Comparison of ENCODE assay signal across 8 cellular contexts in genomic region chr5:178205010-178205748, GRCh38. TPM values are rescaled to one million over a fixed set of nuclear protein-coding genes. Genes with fewer than 3 reads are reported as not detected.
DNase-seq lines count a peak whose midpoint lies in the region; ATAC-seq, FAIRE-seq and TF ChIP-seq lines count a peak whose summit lies in the region.

No MANE protein-coding gene starts in this region.

- peak overlapping the region; percentile 8 for H3K27ac Mint-ChIP-seq in astrocyte (ENCODE audit: unreplicated experiment)

- H3K9me3 Mint-ChIP-seq in astrocyte (ENCODE audit: unreplicated experiment) = no peaks in the 10 kb centered on the region

- H3K27me3 ChIP-seq in astrocyte (ENCODE audit: insufficient read depth, low read length) = no peaks in the 10 kb centered on the region

- no peak overlapping the region for H2AFZ ChIP-seq in astrocyte (ENCODE audit: low read depth, low read length)

- peaks cover 24% of the 10 kb centered on the region for H3K36me3 Mint-ChIP-seq in astrocyte (ENCODE audit: low read depth, unreplicated experiment)

- peaks cover 44% of the 10 kb centered on the region for H3K36me3 ChIP-seq in astrocyte (ENCODE audit: insufficient read depth, low read length)

- H3K4me2 ChIP-seq in astrocyte (ENCODE audit: low read length) = peak overlapping the region; percentile 98

- peak overlapping the region; percentile 85 for H3K4me3 Mint-ChIP-seq in astrocyte (ENCODE audit: unreplicated experiment)

- peaks cover 50% of the 10 kb centered on the region for H4K20me1 ChIP-seq in astrocyte (ENCODE audit: insufficient read depth, low read length)

- peak overlapping the region; percentile 90 for H3K9ac ChIP-seq in astrocyte (ENCODE audit: low read length)

- H3K27me3 Mint-ChIP-seq in astrocyte (ENCODE audit: low read depth, unreplicated experiment) = no peaks in the 10 kb centered on the region

- FAIRE-seq in astrocyte (lab: Jason Lieb, UNC) = no peak

- no peak for TF ChIP-seq CTCF in astrocyte (IDR thresholded peaks at IDR 0.05; ENCODE audit: insufficient read depth, low read depth, low read length)

- intact Hi-C loops in sciatic nerve (cut with DNase I) = no loop called here

- H3K4me1 ChIP-seq in astrocyte (ENCODE audit: insufficient read depth, low read length) = peaks cover 28% of the 10 kb centered on the region

- DNase-seq in GDM1 (lab: John Stamatoyannopoulos, UW) = peak; percentile 32
- DNase-seq in KG1 (lab: John Stamatoyannopoulos, UW) = peak; percentile 29
- DNase-seq in T-helper 2 cell = peak; percentile 46 to 84 (median 54)
- DNase-seq in astrocyte (ENCODE audit: low read depth) = peak; percentile 39
- DNase-seq in hypothalamus (lab: John Stamatoyannopoulos, UW) = peak in 43 of 51 donors; percentile 8 to 67 (median 38)
- peak; percentile 87 for DNase-seq in sciatic nerve (ENCODE audit: low spot score)
- no peak for DNase-seq in NCI-H1694 treated with DMSO at 0.1 percent for 48 hours (lab: John Stamatoyannopoulos, UW)

- peak overlapping the region; percentile 100 for H3K4me3 ChIP-seq in astrocyte (ENCODE audit: insufficient read depth, low read depth, low read length)

- no peaks in the 10 kb centered on the region for H3K9me3 ChIP-seq in astrocyte (ENCODE audit: insufficient read depth, low read depth, low read length)

- peak overlapping the region; percentile 72 for H3K27ac ChIP-seq in astrocyte (ENCODE audit: low read depth, low read length)

- peaks cover 63% of the 10 kb centered on the region for H3K79me2 ChIP-seq in astrocyte (ENCODE audit: insufficient read depth, low read length)

- ATAC-seq in GM21717 (IDR thresholded peaks at IDR 0.05; ENCODE audit: unreplicated experiment) = peak; percentile 47
- ATAC-seq in sciatic nerve = peak; percentile 62

- H3K4me1 Mint-ChIP-seq in astrocyte (ENCODE audit: low read depth, unreplicated experiment) = peaks cover 27% of the 10 kb centered on the region

RNA-seq across cellular contexts. Expression of gene HNRNPAB, which starts 0.8 kb away (rescaled TPM):
- total RNA-seq in astrocyte (184 and 199 TPM in 2 replicates), sciatic nerve (88.0 TPM)

RNA-seq across cellular contexts. Expression of gene GMCL2, which starts 18.0 kb away (rescaled TPM):
- not detected in 2 replicates for total RNA-seq in astrocyte
- not detected for total RNA-seq in sciatic nerve

RNA-seq across cellular contexts. Expression of gene PHYKPL, which starts 27.4 kb away (rescaled TPM):
- total RNA-seq in astrocyte = 26.5 and 27.5 TPM in 2 replicates
- total RNA-seq in sciatic nerve = 133 TPM

RNA-seq across cellular contexts. Expression of gene NHP2, which starts 51.5 kb away (rescaled TPM):
- total RNA-seq in astrocyte = 135 and 149 TPM in 2 replicates
- total RNA-seq in sciatic nerve = 65.0 TPM
